ENCODE assay signal across 12 cellular contexts in genomic region chr9:109816490-109816889, GRCh38. TPM values are rescaled to one million over a fixed set of nuclear protein-coding genes. Genes with fewer than 3 reads are reported as not detected.
DNase-seq lines count a peak whose midpoint lies in the region; ATAC-seq and TF ChIP-seq lines count a peak whose summit lies in the region.
"Had no signal": no experiment of that assay in that cellular context is flagged by ENCODE, and none has a peak within 500 bp of the region (broad histone marks: within the 10 kb centered on the region; RNA-seq: fewer than 3 reads in every experiment).

No MANE protein-coding gene starts in this region.

- H3K9me3 ChIP-seq in A673 (ENCODE audit: low read depth, low read length, poor library complexity, severe bottlenecking): no peaks in the 10 kb centered on the region

- intact Hi-C loops in A673 (cut with micrococcal nuclease; ENCODE audit: unreplicated experiment) (no loop called here), MCF 10A (cut with micrococcal nuclease) (loop anchor here (5.0 kb wide), 1 partner anchor 374 kb away; no protein-coding TSS in a partner anchor)

- ATAC-seq in HG03045 (IDR thresholded peaks at IDR 0.05; ENCODE audit: unreplicated experiment): no peak

- no peak overlapping the region for H3K4me3 Mint-ChIP-seq in MCF 10A (ENCODE audit: unreplicated experiment)
- H3K4me3 Mint-ChIP-seq: CD4-positive, CD25-positive, alpha-beta regulatory T cell had no signal

- DNase-seq in A673 (ENCODE audit: low spot score) (peak; percentile 55), KBM-7 (peak; percentile 3), MCF 10A (ENCODE audit: unreplicated experiment) (peak; percentile 92), kidney glomerular epithelial cell (lab: John Stamatoyannopoulos, UW) (peak; percentile 91), G401 (ENCODE audit: low spot score) (no peak), NCI-H748 (lab: John Stamatoyannopoulos, UW; ENCODE audit: unreplicated experiment) (no peak), putamen (ENCODE audit: low spot score) (no peak)
- DNase-seq: activated effector memory CD4-positive, alpha-beta T cell treated with anti-CD3 and anti-CD28 coated beads, Interleukin-2, amount 50 U/mL, for 16 hours; CD4-positive, CD25-positive, alpha-beta regulatory T cell; SHP77 treated with DMSO at 0.1 percent for 48 hours; stimulated activated CD4-positive, alpha-beta T cell treated with anti-CD3 and anti-CD28 coated beads, Interleukin-1b, Interleukin-23, amount 100 ng/mL, for 48 hours had no signal

- in situ Hi-C loops in KBM-7 (cut with MboI; ENCODE audit: low pct_unique_long_range_greater_than_20kb, low sequenced_read_pairs) (no loop called here), G401 (cut with HindIII; ENCODE audit: low sequenced_read_pairs) (no loop called here)

- POLR2A ChIA-PET in A673 (lab: Charles Lee; ENCODE audit: low non-redundant PET): no interaction called here
- POLR2A ChIA-PET in MCF 10A (lab: Yijun Ruan, JAX): interaction anchor here (2.2 kb wide), 1 partner anchor 17 kb away, joined by 7 read pairs; no protein-coding TSS in a partner anchor

- no peaks in the 10 kb centered on the region for H3K36me3 ChIP-seq in A673 (ENCODE audit: insufficient read depth, low read length, poor library complexity, severe bottlenecking)

- no peaks in the 10 kb centered on the region for H3K4me1 Mint-ChIP-seq in MCF 10A (ENCODE audit: insufficient read depth, unreplicated experiment)
- H3K4me1 Mint-ChIP-seq: CD4-positive, CD25-positive, alpha-beta regulatory T cell had no signal

- H3K4me1 ChIP-seq in A673 (ENCODE audit: insufficient read depth, low read length, poor library complexity, severe bottlenecking): peaks cover 9% of the 10 kb centered on the region

- H3K4me3 ChIP-seq in A673 (ENCODE audit: low read depth, low read length, poor library complexity, severe bottlenecking): no peak overlapping the region

- H3K27ac ChIP-seq in A673 (ENCODE audit: low read depth, low read length, poor library complexity, severe bottlenecking): no peak overlapping the region

- CTCF ChIA-PET in A673 (lab: Charles Lee) (no interaction called here), MCF 10A (lab: Yijun Ruan, JAX) (interaction anchor here (0.6 to 8.3 kb wide), 25 partner anchors 9 to 807 kb away, joined by 3 to 147 read pairs (median 4); no protein-coding TSS in a partner anchor)

- TF ChIP-seq CTCF in A673 (conservative IDR thresholded peaks at IDR 0.05; ENCODE audit: low read depth, low read length): no peak
- no peak for TF ChIP-seq CTCF in MCF 10A (IDR thresholded peaks at IDR 0.05; ENCODE audit: unreplicated experiment)

- BruUV-seq in A673 (replicated peaks; lab: Mats Ljungman, UMichigan) (no TSS peak), MCF 10A (replicated peaks; lab: Mats Ljungman, UMichigan) (no TSS peak)

- no peaks in the 10 kb centered on the region for H3K27me3 ChIP-seq in A673 (replicated peaks; ENCODE audit: insufficient read depth, low read depth, low read length, poor library complexity)

- no peaks in the 10 kb centered on the region for H3K9me3 Mint-ChIP-seq in MCF 10A (ENCODE audit: unreplicated experiment)

- no peak overlapping the region for H3K27ac Mint-ChIP-seq in MCF 10A (ENCODE audit: low read depth, unreplicated experiment)
- H3K27ac Mint-ChIP-seq: CD4-positive, CD25-positive, alpha-beta regulatory T cell had no signal

- no peaks in the 10 kb centered on the region for H3K27me3 Mint-ChIP-seq in MCF 10A (ENCODE audit: insufficient read depth, unreplicated experiment)

- H3K36me3 Mint-ChIP-seq in MCF 10A (ENCODE audit: insufficient read depth, unreplicated experiment): no peaks in the 10 kb centered on the region
- H3K36me3 Mint-ChIP-seq: CD4-positive, CD25-positive, alpha-beta regulatory T cell had no signal

RNA-seq across cellular contexts. Expression of gene PALM2AKAP2, which starts 36.5 kb away (rescaled TPM):
- total RNA-seq in A673 (2021) (5.0 and 5.7 TPM in 2 replicates), MCF 10A (2022) (5.3 and 9.1 TPM in 2 replicates)
- total RNA-seq in G401 (2014; rRNA removed; shearing (Covaris generic)): not detected in 2 replicates

Comparison
In these comparisons a context has a peak if more than half of its experiments do, and no peak if none do; other contexts are left out.
1. DNase-seq: peak in A673 (single experiment), KBM-7 (single experiment), MCF 10A (single experiment) and kidney glomerular epithelial cell (single experiment); none in G401 (single experiment), NCI-H748 (single experiment) and putamen (single experiment).